26 cellular contexts compared by ENCODE assay signal in genomic region chr13:75794663-75795062, GRCh38.
"Had no signal": no experiment of that assay in that cellular context is flagged by ENCODE, and none has a peak within 500 bp of the region (broad histone marks: within the 10 kb centered on the region; RNA-seq: fewer than 3 reads in every experiment).

No MANE protein-coding gene starts in this region.

- H3K4me2 ChIP-seq: neural progenitor cell had no signal

- H3K27me3 Mint-ChIP-seq: memory B cell; naive B cell; natural killer cell treated with Interleukin-12 subunit alpha and Interleukin-12 subunit beta and Interleukin-15 and Interleukin-18, amount 100 ng/mL, for 72 hours; stimulated activated memory B cell treated with anti-CD40 and anti-IgM and Interleukin-4, amounts not matched to agents 10 μg/mL and 1 μg/mL and 100 μg/mL, for 72 hours; type B pancreatic cell had no signal

- H3K27ac Mint-ChIP-seq: endodermal cell; memory B cell; naive B cell; natural killer cell treated with Interleukin-12 subunit alpha and Interleukin-12 subunit beta and Interleukin-15 and Interleukin-18, amount 100 ng/mL, for 72 hours; neural progenitor cell; stimulated activated memory B cell treated with anti-CD40 and anti-IgM and Interleukin-4, amounts not matched to agents 10 μg/mL and 1 μg/mL and 100 μg/mL, for 72 hours; type B pancreatic cell had no signal

- H3K4me3 Mint-ChIP-seq: endodermal cell; memory B cell; naive B cell; natural killer cell treated with Interleukin-12 subunit alpha and Interleukin-12 subunit beta and Interleukin-15 and Interleukin-18, amount 100 ng/mL, for 72 hours; neural progenitor cell; stimulated activated memory B cell treated with anti-CD40 and anti-IgM and Interleukin-4, amounts not matched to agents 10 μg/mL and 1 μg/mL and 100 μg/mL, for 72 hours; type B pancreatic cell had no signal

- H3K9me3 ChIP-seq: gastrocnemius medialis, left lung, prostate gland, right atrium auricular region, sigmoid colon, testis, tibial artery had no signal

- H3K4me1 Mint-ChIP-seq: memory B cell; naive B cell; stimulated activated memory B cell treated with anti-CD40 and anti-IgM and Interleukin-4, amounts not matched to agents 10 μg/mL and 1 μg/mL and 100 μg/mL, for 72 hours had no signal

- H2AFZ ChIP-seq: neural progenitor cell had no signal

- H3K9me3 Mint-ChIP-seq: endodermal cell; memory B cell; natural killer cell treated with Interleukin-12 subunit alpha and Interleukin-12 subunit beta and Interleukin-15 and Interleukin-18, amount 100 ng/mL, for 72 hours; neural progenitor cell; stimulated activated memory B cell treated with anti-CD40 and anti-IgM and Interleukin-4, amounts not matched to agents 10 μg/mL and 1 μg/mL and 100 μg/mL, for 72 hours; type B pancreatic cell had no signal

- H3K36me3 Mint-ChIP-seq: natural killer cell treated with Interleukin-12 subunit alpha and Interleukin-12 subunit beta and Interleukin-15 and Interleukin-18, amount 100 ng/mL, for 72 hours; neural progenitor cell had no signal

- H3K9ac ChIP-seq: neural progenitor cell had no signal

- ATAC-seq: esophagus mucosa; gastrocnemius medialis; left lung; natural killer cell treated with Interleukin-12 subunit alpha and Interleukin-12 subunit beta and Interleukin-15 and Interleukin-18, amount 100 ng/mL, for 72 hours; stimulated activated memory B cell treated with anti-CD40 and anti-IgM and Interleukin-4, amounts not matched to agents 10 μg/mL and 1 μg/mL and 100 μg/mL, for 72 hours; stimulated activated naive CD8-positive, alpha-beta T cell treated with anti-CD3 and anti-CD28 coated beads, Interleukin-15, Interleukin-2, amounts not matched to agents 100 U/mL and 50 U/mL, for 24 hours had no signal

- DNase-seq: dorsolateral prefrontal cortex; effector CD4-positive, alpha-beta T cell; endodermal cell; foreskin fibroblast; gastrocnemius medialis; head of caudate nucleus; kidney; left lung; naive B cell; sigmoid colon; stimulated activated CD4-positive, alpha-beta T cell treated with anti-CD3 and anti-CD28 coated beads, Interleukin-2, amount 100 ng/mL, for 24 hours; stimulated activated CD4-positive, alpha-beta T cell treated with anti-CD3 and anti-CD28 coated beads, Interleukin-4, amount 100 ng/mL, for 4 hours; stimulated activated naive CD8-positive, alpha-beta T cell treated with anti-CD3 and anti-CD28 coated beads, Interleukin-15, Interleukin-2, amounts not matched to agents 100 U/mL and 50 U/mL, for 24 hours; substantia nigra; testis; tibial artery had no signal

- FAIRE-seq: kidney had no signal

- H3K27me3 ChIP-seq: dorsolateral prefrontal cortex, gastrocnemius medialis, left lung, neural progenitor cell, right atrium auricular region, sigmoid colon, testis, tibial artery had no signal

- H3K27ac ChIP-seq: dorsolateral prefrontal cortex, epithelial cell of prostate, left lung, neural progenitor cell, prostate gland, right atrium auricular region, sigmoid colon, testis, tibial artery had no signal

- H3K4me1 ChIP-seq: neural progenitor cell, prostate gland, sigmoid colon had no signal

- H3K4me3 ChIP-seq: dorsolateral prefrontal cortex, gastrocnemius medialis, left lung, lung, neural progenitor cell, prostate gland, right atrium auricular region, sigmoid colon, testis, tibial artery had no signal

- H3K36me3 ChIP-seq: neural progenitor cell, prostate gland, right atrium auricular region, sigmoid colon had no signal
